8 cellular contexts compared by ENCODE assay signal in the genomic region with DNA sequence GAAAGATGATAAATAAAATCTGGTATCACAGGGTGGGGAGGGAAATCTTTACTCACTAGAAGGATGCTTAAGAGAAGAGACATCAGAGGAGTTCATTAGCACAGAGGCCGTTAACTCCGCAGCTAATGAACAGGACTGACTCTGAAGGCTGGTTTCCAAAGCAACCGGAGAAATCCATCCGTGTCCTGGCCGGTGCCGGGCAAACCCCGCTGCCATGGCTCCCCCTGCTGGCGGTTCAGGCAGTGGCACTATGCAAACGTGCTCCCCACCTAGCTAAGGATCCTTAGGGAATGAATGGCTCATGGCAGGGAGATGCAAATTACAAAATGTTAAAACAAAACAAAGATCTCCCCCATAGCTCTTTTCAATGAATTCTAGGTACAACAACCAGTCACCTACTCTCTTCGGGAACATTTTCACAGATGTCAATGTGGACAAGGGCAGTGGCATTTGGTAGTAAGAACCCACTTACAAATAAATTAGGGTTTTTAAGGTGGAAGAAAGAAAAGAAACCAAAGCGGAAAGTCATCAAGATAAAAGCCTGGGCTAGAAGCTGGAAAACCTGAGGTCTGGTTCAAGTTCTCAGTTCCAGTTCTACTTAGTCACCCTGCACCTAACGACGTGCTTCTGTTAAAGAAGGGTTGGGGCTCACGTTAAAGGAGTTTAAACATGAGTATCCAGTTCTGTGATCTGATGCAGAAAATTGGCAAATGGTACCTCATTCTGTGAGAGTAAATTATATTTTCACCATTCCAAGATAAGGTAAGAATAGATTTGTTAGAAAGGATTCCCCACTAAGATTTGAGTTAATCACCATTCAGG.
DNase-seq lines count a peak whose midpoint lies in the region; ATAC-seq and TF ChIP-seq lines count a peak whose summit lies in the region.

No MANE protein-coding gene starts in this region.

- H3K4me3 Mint-ChIP-seq in CD4-positive, alpha-beta T cell = no peak overlapping the region
- no peak overlapping the region for H3K4me3 Mint-ChIP-seq in MCF 10A (ENCODE audit: unreplicated experiment)

- H3K4me1 Mint-ChIP-seq in CD4-positive, alpha-beta T cell (ENCODE audit: low read depth) = peaks cover 6% of the 10 kb centered on the region
- no peaks in the 10 kb centered on the region for H3K4me1 Mint-ChIP-seq in MCF 10A (ENCODE audit: insufficient read depth, unreplicated experiment)

- H3K36me3 Mint-ChIP-seq in CD4-positive, alpha-beta T cell (ENCODE audit: low read depth) = peaks cover 66% of the 10 kb centered on the region
- H3K36me3 Mint-ChIP-seq in MCF 10A (ENCODE audit: insufficient read depth, unreplicated experiment) = peaks cover 70% of the 10 kb centered on the region

- no peak overlapping the region for H3K27ac Mint-ChIP-seq in CD4-positive, alpha-beta T cell
- no peak overlapping the region for H3K27ac Mint-ChIP-seq in MCF 10A (ENCODE audit: low read depth, unreplicated experiment)

- BruUV-seq in MCF 10A (replicated peaks; lab: Mats Ljungman, UMichigan) = no TSS peak

- no peaks in the 10 kb centered on the region for H3K4me1 ChIP-seq in Loucy (ENCODE audit: insufficient read depth, low read length, poor library complexity, severe bottlenecking)

- ATAC-seq in CD4-positive, alpha-beta T cell (ENCODE audit: poor library complexity) = peak; percentile 41
- peak; percentile 61 for ATAC-seq in GM19395 (IDR thresholded peaks at IDR 0.05; ENCODE audit: unreplicated experiment)

- no peak overlapping the region for H3K4me2 ChIP-seq in Loucy (ENCODE audit: low read depth, low read length, poor library complexity, severe bottlenecking)

- peak; percentile 94 for TF ChIP-seq CTCF in CD4-positive, alpha-beta T cell (IDR thresholded peaks at IDR 0.05)
- TF ChIP-seq CTCF in Loucy (conservative IDR thresholded peaks at IDR 0.05; ENCODE audit: low read length) = peak; percentile 98
- peak; percentile 86 for TF ChIP-seq CTCF in MCF 10A (IDR thresholded peaks at IDR 0.05; ENCODE audit: unreplicated experiment)

- H3K27ac ChIP-seq in CD4-positive, alpha-beta T cell (ENCODE audit: low read depth, low read length) = no peak overlapping the region

- H3K9me3 ChIP-seq in CD4-positive, alpha-beta T cell (ENCODE audit: control insufficient read depth, low read length) = no peaks in the 10 kb centered on the region
- H3K9me3 ChIP-seq in Loucy (ENCODE audit: insufficient read depth, low read depth, low read length) = no peaks in the 10 kb centered on the region

- H3F3A ChIP-seq in Loucy (ENCODE audit: low read depth) = no peaks in the 10 kb centered on the region

- POLR2A ChIA-PET in CD4-positive, alpha-beta T cell (lab: Charles Lee) = no interaction called here
- POLR2A ChIA-PET in MCF 10A (lab: Yijun Ruan, JAX) = interaction anchor here (0.6 to 1.0 kb wide), 2 partner anchors 67 to 375 kb away, joined by 3 read pairs; no protein-coding TSS in a partner anchor

- CTCF ChIA-PET in CD4-positive, alpha-beta T cell (lab: Charles Lee) = interaction anchor here (0.6 to 1.3 kb wide), 5 partner anchors 11 to 215 kb away, joined by 3 to 7 read pairs (median 3); no protein-coding TSS in a partner anchor
- CTCF ChIA-PET in MCF 10A (lab: Yijun Ruan, JAX) = interaction anchor here (0.6 to 2.1 kb wide), 23 partner anchors 9 to 791 kb away, joined by 3 to 8 read pairs (median 4); no protein-coding TSS in a partner anchor

- H3K9me2 ChIP-seq in Loucy (replicated peaks; ENCODE audit: low read depth, low read length) = no peaks in the 10 kb centered on the region

- no peaks in the 10 kb centered on the region for H3K36me3 ChIP-seq in Loucy (ENCODE audit: insufficient read depth, low read length)

- intact Hi-C loops in CD4-positive, alpha-beta T cell (cut with DNase I, micrococcal nuclease) = loop anchor here in 1 of 2 experiments (5.0 kb wide), 1 partner anchor 109 kb away; no protein-coding TSS in a partner anchor
- intact Hi-C loops in MCF 10A (cut with micrococcal nuclease) = loop anchor here (5.0 kb wide), 1 partner anchor 109 kb away; no protein-coding TSS in a partner anchor

- peak; percentile 25 to 66 (median 42) for DNase-seq in CD4-positive, alpha-beta T cell
- DNase-seq in UCSD-AML1 (lab: John Stamatoyannopoulos, UW; ENCODE audit: unreplicated experiment) (peak; percentile 55), MCF 10A (ENCODE audit: unreplicated experiment) (peak; percentile 66), iris pigment epithelial cell (ENCODE audit: low read depth) (peak; percentile 55), GF-D8 (lab: John Stamatoyannopoulos, UW) (no peak)
- peak; percentile 79 for DNase-seq in stimulated activated CD4-positive, alpha-beta T cell treated with anti-CD3 and anti-CD28 coated beads, Interleukin-15, amount 100 ng/mL, for 24 hours

- no peak overlapping the region for H2AFZ ChIP-seq in Loucy (ENCODE audit: low read length)

- no peak overlapping the region for H3K9ac ChIP-seq in Loucy (ENCODE audit: low read depth, low read length, poor library complexity, severe bottlenecking)

- H3K79me2 ChIP-seq in Loucy (ENCODE audit: insufficient read depth, low read length) = no peaks in the 10 kb centered on the region

- no peaks in the 10 kb centered on the region for H3K27me3 ChIP-seq in CD4-positive, alpha-beta T cell (ENCODE audit: control insufficient read depth, insufficient read depth, low read length)
- no peaks in the 10 kb centered on the region for H3K27me3 ChIP-seq in Loucy (ENCODE audit: insufficient read depth, low read length, poor library complexity, severe bottlenecking)

- no peaks in the 10 kb centered on the region for H4K20me1 ChIP-seq in Loucy (ENCODE audit: insufficient read depth, low read length, poor library complexity, severe bottlenecking)

- no peaks in the 10 kb centered on the region for H3K9me3 Mint-ChIP-seq in CD4-positive, alpha-beta T cell
- no peaks in the 10 kb centered on the region for H3K9me3 Mint-ChIP-seq in MCF 10A (ENCODE audit: unreplicated experiment)

- no peak overlapping the region for H3K4me3 ChIP-seq in Loucy (ENCODE audit: low read length, poor library complexity, severe bottlenecking)

- no peaks in the 10 kb centered on the region for H3K27me3 Mint-ChIP-seq in CD4-positive, alpha-beta T cell
- H3K27me3 Mint-ChIP-seq in MCF 10A (ENCODE audit: insufficient read depth, unreplicated experiment) = no peaks in the 10 kb centered on the region
